In the genomic region with DNA sequence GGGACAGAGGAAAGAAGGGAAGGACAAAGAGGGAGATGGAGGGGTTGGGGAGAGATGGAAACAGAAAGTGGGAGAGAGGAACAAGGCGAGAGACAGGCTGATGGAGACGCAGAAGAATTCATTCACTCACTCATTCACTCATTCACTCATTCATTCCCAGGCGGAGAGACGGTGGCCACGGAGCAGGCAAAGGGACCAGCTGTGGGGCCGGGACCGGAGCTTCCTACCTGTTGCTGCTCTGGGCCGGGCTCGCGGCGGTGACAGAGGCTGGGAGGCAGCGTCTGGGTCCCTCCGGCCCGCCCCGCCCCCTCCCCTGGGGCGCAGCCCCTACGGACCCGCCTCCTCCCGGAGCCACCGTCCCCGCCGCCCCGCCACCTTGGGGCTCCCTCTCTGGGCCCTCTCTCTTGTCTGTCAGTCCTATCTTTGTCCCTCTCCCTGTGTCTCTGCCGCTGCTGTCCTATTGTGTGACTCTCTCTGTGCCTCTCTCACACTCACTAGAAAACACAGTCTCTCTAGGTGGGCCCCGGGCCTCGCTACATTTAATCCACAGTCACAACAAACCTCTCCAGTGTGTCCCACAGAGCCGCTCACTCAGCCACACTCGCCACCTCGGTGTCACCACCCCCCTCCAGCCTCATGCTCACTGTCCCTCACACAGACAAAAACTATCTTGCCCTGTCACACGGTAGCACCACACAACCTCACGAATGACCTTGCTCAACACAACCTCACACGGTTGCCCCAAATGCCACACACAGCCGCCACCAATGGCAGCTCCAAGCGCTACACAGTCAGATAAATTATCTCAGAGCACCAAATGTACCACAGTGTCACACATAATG, we compare ENCODE assay signal across 14 cellular contexts. TPM values are rescaled to one million over a fixed set of nuclear protein-coding genes. Genes with fewer than 3 reads are reported as not detected.
DNase-seq lines count a peak whose midpoint lies in the region; ATAC-seq, FAIRE-seq and TF ChIP-seq lines count a peak whose summit lies in the region.
"Had no signal": no experiment of that assay in that cellular context is flagged by ENCODE, and none has a peak within 500 bp of the region (broad histone marks: within the 10 kb centered on the region; RNA-seq: fewer than 3 reads in every experiment).

A gene (minus strand): TSS at position 283 of the 842 bp plus-strand sequence. CDS start 1,520 bp downstream, outside the sequence.

- H3K4me1 ChIP-seq in CD4-positive, CD25-positive, alpha-beta regulatory T cell (ENCODE audit: control insufficient read depth, insufficient read depth, low read length, poor library complexity, severe bottlenecking) = peaks cover 57% of the 10 kb centered on the region
- peaks cover 32 to 65% (median 50%) of the 10 kb centered on the region in 4 donors for H3K4me1 ChIP-seq in esophagus muscularis mucosa

- peak; percentile 20 for FAIRE-seq in GM12891 (lab: Jason Lieb, UNC)

- H3K4me1 Mint-ChIP-seq in CD4-positive, CD25-positive, alpha-beta regulatory T cell = peaks cover 0 to 28% (median 11%) of the 10 kb centered on the region in 4 donors
- H3K4me1 Mint-ChIP-seq in activated naive CD8-positive, alpha-beta T cell (ENCODE audit: low read depth) = peaks cover 22% of the 10 kb centered on the region
- H3K4me1 Mint-ChIP-seq in naive B cell = peaks cover 0 to 39% (median 18%) of the 10 kb centered on the region in 3 donors

- DNase-seq in CD4-positive, CD25-positive, alpha-beta regulatory T cell = peak; percentile 27 to 55 (median 53)
- DNase-seq in GM12891 (ENCODE audit: insufficient read length, low spot score) (no peak), naive B cell (no peak), CD1c-positive myeloid dendritic cell (ENCODE audit: extremely low spot score) (no peak), esophagus muscularis mucosa (ENCODE audit: extremely low spot score) (no peak), cerebellar nuclear complex (lab: John Stamatoyannopoulos, UW) (no peak)
- DNase-seq: activated CD4-positive, alpha-beta T cell treated with anti-CD3 and anti-CD28 coated beads for 1 hour; DMS79 treated with DMSO at 0.1 percent for 48 hours; left colon; NCI-H1930; Right ventricle myocardium superior had no signal

- no peak for TF ChIP-seq EP300 in esophagus muscularis mucosa (IDR thresholded peaks at IDR 0.05)

- peaks cover 3% of the 10 kb centered on the region for H3K27me3 ChIP-seq in CD4-positive, CD25-positive, alpha-beta regulatory T cell (ENCODE audit: control insufficient read depth, insufficient read depth, low read length)
- H3K27me3 ChIP-seq in esophagus muscularis mucosa = peaks cover 0 to 10% (median 0%) of the 10 kb centered on the region in 4 donors

- intact Hi-C loops in esophagus muscularis mucosa (cut with DNase I) = no loop called here

- no peaks in the 10 kb centered on the region for H3K36me3 ChIP-seq in CD4-positive, CD25-positive, alpha-beta regulatory T cell (ENCODE audit: control insufficient read depth, insufficient read depth, low read length)
- H3K36me3 ChIP-seq in esophagus muscularis mucosa = no peaks in the 10 kb centered on the region
- H3K36me3 ChIP-seq: HAP-1 had no signal

- TF ChIP-seq POLR2A in GM12891 (IDR thresholded peaks at IDR 0.05; ENCODE audit: low read depth, low read length) (no peak), esophagus muscularis mucosa (IDR thresholded peaks at IDR 0.05; ENCODE audit: low read depth) (no peak)

- no peaks in the 10 kb centered on the region for H3K9me3 ChIP-seq in CD4-positive, CD25-positive, alpha-beta regulatory T cell (ENCODE audit: control insufficient read depth in 2 of 2, low read length in 2 of 2)
- H3K9me3 ChIP-seq in esophagus muscularis mucosa = no peaks in the 10 kb centered on the region
- H3K9me3 ChIP-seq: HAP-1 had no signal

- no peaks in the 10 kb centered on the region for H3K9me3 Mint-ChIP-seq in CD4-positive, CD25-positive, alpha-beta regulatory T cell
- no peaks in the 10 kb centered on the region for H3K9me3 Mint-ChIP-seq in activated naive CD8-positive, alpha-beta T cell (ENCODE audit: low read depth)
- H3K9me3 Mint-ChIP-seq in naive B cell = no peaks in the 10 kb centered on the region

- H3K4me3 Mint-ChIP-seq in CD4-positive, CD25-positive, alpha-beta regulatory T cell = peak within 1 kb of the TSS; percentile 34 to 82 (median 68)
- peak within 1 kb of the TSS; percentile 74 for H3K4me3 Mint-ChIP-seq in activated naive CD8-positive, alpha-beta T cell
- H3K4me3 Mint-ChIP-seq in naive B cell = peak within 1 kb of the TSS in 7 of 8 donors; percentile 32 to 94 (median 74)

- H3K4me3 ChIP-seq in CD4-positive, CD25-positive, alpha-beta regulatory T cell (ENCODE audit: low read depth, low read length) = peak within 1 kb of the TSS; percentile 37
- no peak within 1 kb of the TSS for H3K4me3 ChIP-seq in esophagus muscularis mucosa

- H3K27ac ChIP-seq in CD4-positive, CD25-positive, alpha-beta regulatory T cell (ENCODE audit: insufficient read depth, low read length, poor library complexity, severe bottlenecking) = peak within 1 kb of the TSS; percentile 52
- H3K27ac ChIP-seq in esophagus muscularis mucosa (replicated peaks in 1 of 4) = peak within 1 kb of the TSS in 1 of 4 donors; percentile 9

- no peaks in the 10 kb centered on the region for H3K36me3 Mint-ChIP-seq in CD4-positive, CD25-positive, alpha-beta regulatory T cell
- no peaks in the 10 kb centered on the region for H3K36me3 Mint-ChIP-seq in activated naive CD8-positive, alpha-beta T cell
- no peaks in the 10 kb centered on the region for H3K36me3 Mint-ChIP-seq in naive B cell

- WGBS in esophagus muscularis mucosa = 57% methylated on average over 22 of the region's 34 CpGs

- ATAC-seq in CD4-positive, CD25-positive, alpha-beta regulatory T cell (ENCODE audit: low read depth in 2 of 2) = no peak
- ATAC-seq in naive B cell (ENCODE audit: low read depth in 2 of 2) = no peak
- no peak for ATAC-seq in GM19455 (IDR thresholded peaks at IDR 0.05; ENCODE audit: unreplicated experiment)
- ATAC-seq: left colon had no signal

- peak within 1 kb of the TSS in 2 of 3 donors; percentile 77 to 91 for H3K27ac Mint-ChIP-seq in CD4-positive, CD25-positive, alpha-beta regulatory T cell
- H3K27ac Mint-ChIP-seq in activated naive CD8-positive, alpha-beta T cell = no peak within 1 kb of the TSS
- peak within 1 kb of the TSS in 5 of 6 donors; percentile 78 to 91 (median 80) for H3K27ac Mint-ChIP-seq in naive B cell

- peaks cover 14% of the 10 kb centered on the region for H3K27me3 Mint-ChIP-seq in CD4-positive, CD25-positive, alpha-beta regulatory T cell
- no peaks in the 10 kb centered on the region for H3K27me3 Mint-ChIP-seq in activated naive CD8-positive, alpha-beta T cell
- peaks cover 4 to 11% (median 8%) of the 10 kb centered on the region in 3 donors for H3K27me3 Mint-ChIP-seq in naive B cell

- TF ChIP-seq CTCF in esophagus muscularis mucosa (IDR thresholded peaks at IDR 0.05) = no peak

TF ChIP-seq in GM12891, 5 proteins besides CTCF, POLR2A, EP300 and RAD21:
- no peak for TF ChIP-seq POLR2AphosphoS5 (IDR thresholded peaks at IDR 0.05; ENCODE audit: low read depth, low read length)
- no peak for TF ChIP-seq POU2F2 (IDR thresholded peaks at IDR 0.05; ENCODE audit: low read depth, low read length)
- no peak for TF ChIP-seq TAF1 (IDR thresholded peaks at IDR 0.05; ENCODE audit: low read depth, low read length)
TF ChIP-seq in GM12891: peak in this region for 0.

RNA-seq across cellular contexts. Expression of the gene that starts here (rescaled TPM):
- not detected for total RNA-seq in CD4-positive, CD25-positive, alpha-beta regulatory T cell
- polyA plus RNA-seq in CD4-positive, CD25-positive, alpha-beta regulatory T cell = 10 to 100 TPM in 1 of 4 donors, 1 to 10 TPM in 2, not detected in 1; 6.8 to 15.7 (median 8.6) TPM
- polyA plus RNA-seq in GM12891 (2012; ENCODE audit: low read depth, missing spikeins) = 3.2 TPM
- polyA plus RNA-seq in naive B cell (ENCODE audit: low read depth in 6 of 6) = 10 to 100 TPM in 2 of 6 donors, not detected in 4; 14.1 to 16.1 TPM
- total RNA-seq in esophagus muscularis mucosa = not detected
- total RNA-seq: left colon, Right ventricle myocardium superior had no signal

Comparison
In these comparisons a context has a peak if more than half of its experiments do, and no peak if none do; other contexts are left out.
1. DNase-seq: peak in CD4-positive, CD25-positive, alpha-beta regulatory T cell (3 of 3); none in GM12891 (single experiment), naive B cell (single experiment), CD1c-positive myeloid dendritic cell (single experiment), esophagus muscularis mucosa (single experiment) and cerebellar nuclear complex (0 of 2).
2. Peak in every context shown above with its lines, with median percentiles within 50 percentile points of each other: H3K4me3 Mint-ChIP-seq.